Comparison of ENCODE assay signal across 10 cellular contexts in genomic region chr2:239309398-239310245, GRCh38.
DNase-seq lines count a peak whose midpoint lies in the region; ATAC-seq and TF ChIP-seq lines count a peak whose summit lies in the region.
"Had no signal": no experiment of that assay in that cellular context is flagged by ENCODE, and none has a peak within 500 bp of the region (broad histone marks: within the 10 kb centered on the region; RNA-seq: fewer than 3 reads in every experiment).

No MANE protein-coding gene starts in this region.

- DNase-seq in Jurkat, Clone E6-1 (ENCODE audit: low read depth, low spot score) = no peak
- DNase-seq in colonic mucosa (no peak), lower lobe of right lung (peak; percentile 29), DMS53 treated with DMSO at 0.1 percent for 48 hours (lab: John Stamatoyannopoulos, UW; ENCODE audit: unreplicated experiment) (no peak), T-helper 2 cell (no peak), GM20000 (ENCODE audit: low spot score) (no peak), SW 1271 (lab: John Stamatoyannopoulos, UW) (no peak)
- DNase-seq: NCI-H226 had no signal

- TF ChIP-seq CTCF in colonic mucosa (IDR thresholded peaks at IDR 0.05) (no peak), lower lobe of right lung (IDR thresholded peaks at IDR 0.05) (no peak), GM20000 (IDR thresholded peaks at IDR 0.05; ENCODE audit: extremely low read depth, missing control alignments) (no peak)

- intact Hi-C loops in colonic mucosa (cut with DNase I) (no loop called here), lower lobe of right lung (cut with DNase I) (no loop called here)

- no peak for ATAC-seq in lower lobe of right lung
- ATAC-seq: T-cell had no signal

- no peaks in the 10 kb centered on the region for H3K36me3 ChIP-seq in colonic mucosa
- no peaks in the 10 kb centered on the region for H3K36me3 ChIP-seq in lower lobe of right lung
- no peaks in the 10 kb centered on the region for H3K36me3 ChIP-seq in subcutaneous abdominal adipose tissue (ENCODE audit: control insufficient read depth in 5 of 5, insufficient read depth in 5 of 5, low read length in 5 of 5)

- H3K27ac ChIP-seq in colonic mucosa (peak overlapping the region; percentile 43), lower lobe of right lung (peak overlapping the region; percentile 75), subcutaneous abdominal adipose tissue (ENCODE audit: low read depth, low read length) (peak overlapping the region; percentile 88)

- H3K27me3 ChIP-seq in colonic mucosa = no peaks in the 10 kb centered on the region
- H3K27me3 ChIP-seq in lower lobe of right lung (ENCODE audit: low read depth) = no peaks in the 10 kb centered on the region
- H3K27me3 ChIP-seq in subcutaneous abdominal adipose tissue (ENCODE audit: control insufficient read depth in 5 of 5, insufficient read depth in 4 of 5, low read length in 5 of 5) = no peaks in the 10 kb centered on the region

- H3K9ac ChIP-seq in colonic mucosa (ENCODE audit: low read depth in 2 of 2, low read length in 2 of 2) = peak overlapping the region in 1 of 2 donors; percentile 51
- H3K9ac ChIP-seq in subcutaneous abdominal adipose tissue (ENCODE audit: low read length in 5 of 5) = peak overlapping the region; percentile 52 to 82 (median 72)

- H3K4me3 ChIP-seq in Jurkat, Clone E6-1 (ENCODE audit: low read length) = peak overlapping the region; percentile 47
- H3K4me3 ChIP-seq in colonic mucosa (no peak overlapping the region), lower lobe of right lung (peak overlapping the region; percentile 40), subcutaneous abdominal adipose tissue (ENCODE audit: low read depth in 1 of 5, low read length in 5 of 5) (peak overlapping the region; percentile 67 to 82 (median 69))

- H3K9me3 ChIP-seq in colonic mucosa = no peaks in the 10 kb centered on the region
- H3K9me3 ChIP-seq in lower lobe of right lung = no peaks in the 10 kb centered on the region
- H3K9me3 ChIP-seq in subcutaneous abdominal adipose tissue (ENCODE audit: control insufficient read depth in 5 of 5, low read length in 5 of 5) = peaks cover 0 to 1% (median 0%) of the 10 kb centered on the region in 5 donors

- H3K4me1 ChIP-seq in colonic mucosa (peaks cover 4% of the 10 kb centered on the region), lower lobe of right lung (peaks cover 53% of the 10 kb centered on the region), subcutaneous abdominal adipose tissue (ENCODE audit: control insufficient read depth in 5 of 5, insufficient read depth in 5 of 5, low read length in 5 of 5) (peaks cover 17 to 78% (median 61%) of the 10 kb centered on the region in 5 donors)
